Comparison of ENCODE assay signal across 9 cellular contexts in the genomic region with DNA sequence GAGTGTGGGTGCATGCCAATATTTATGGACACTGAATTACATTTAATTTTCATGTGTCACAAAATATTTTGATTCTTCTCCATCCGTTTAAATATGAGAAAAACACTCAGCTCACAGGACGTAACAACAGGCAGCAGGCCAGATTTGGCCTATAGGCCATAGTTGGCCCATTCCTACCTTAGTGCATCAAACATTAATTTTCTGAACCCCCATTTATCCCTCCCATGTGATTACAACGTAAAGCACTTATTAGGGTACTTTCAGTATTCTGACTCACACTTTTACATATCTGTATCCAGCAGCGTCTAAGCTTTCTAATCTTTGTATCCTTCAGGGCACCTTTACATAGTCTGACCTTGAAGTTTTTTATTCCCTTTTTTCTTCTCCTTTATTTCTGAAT. TPM values are rescaled to one million over a fixed set of nuclear protein-coding genes. Genes with fewer than 3 reads are reported as not detected.
DNase-seq lines count a peak whose midpoint lies in the region; ATAC-seq and TF ChIP-seq lines count a peak whose summit lies in the region.
"Had no signal": no experiment of that assay in that cellular context is flagged by ENCODE, and none has a peak within 500 bp of the region (broad histone marks: within the 10 kb centered on the region; RNA-seq: fewer than 3 reads in every experiment).

No MANE protein-coding gene starts in this region.

- TF ChIP-seq CTCF in WTC11 (IDR thresholded peaks at IDR 0.05) = no peak
- TF ChIP-seq CTCF in glutamatergic neuron (IDR thresholded peaks at IDR 0.05; ENCODE audit: partially characterized antibody, unreplicated experiment) = no peak
- no peak for TF ChIP-seq CTCF in body of pancreas (IDR thresholded peaks at IDR 0.05)

- WGBS in body of pancreas, 2 donors = 54 to 56% methylated on average over 4 of the region's 4 CpGs

- CTCF ChIA-PET in WTC11 (lab: Charles Lee) = no interaction called here

- no peaks in the 10 kb centered on the region for H3K27me3 Mint-ChIP-seq in activated CD4-positive, alpha-beta T cell treated with anti-CD3 and anti-CD28 coated beads, Interleukin-2, amount 10 ng/mL, durations not matched to agents 24 days and 14 days
- H3K27me3 Mint-ChIP-seq in WTC11 (ENCODE audit: low read depth) (no peaks in the 10 kb centered on the region), glutamatergic neuron (ENCODE audit: unreplicated experiment) (peaks cover 6% of the 10 kb centered on the region)

- no peak overlapping the region for H3K4me3 ChIP-seq in body of pancreas

- peak overlapping the region; percentile 73 for H3K4me3 Mint-ChIP-seq in activated CD4-positive, alpha-beta T cell treated with anti-CD3 and anti-CD28 coated beads, Interleukin-2, amount 10 ng/mL, durations not matched to agents 24 days and 14 days
- H3K4me3 Mint-ChIP-seq in WTC11 (peak overlapping the region; percentile 50), glutamatergic neuron (ENCODE audit: unreplicated experiment) (peak overlapping the region; percentile 78)
- H3K4me3 Mint-ChIP-seq in stimulated activated effector memory CD8-positive, alpha-beta T cell treated with anti-CD3 and anti-CD28 coated beads, Interleukin-12 subunit alpha, Interleukin-12 subunit beta, amount 100 ng/mL, for 72 hours = peak overlapping the region; percentile 70

- H3K27ac Mint-ChIP-seq in activated CD4-positive, alpha-beta T cell treated with anti-CD3 and anti-CD28 coated beads, Interleukin-2, amount 10 ng/mL, durations not matched to agents 24 days and 14 days = peak overlapping the region; percentile 81
- H3K27ac Mint-ChIP-seq in WTC11 (peak overlapping the region; percentile 81), glutamatergic neuron (ENCODE audit: unreplicated experiment) (peak overlapping the region; percentile 5)
- H3K27ac Mint-ChIP-seq in stimulated activated effector memory CD8-positive, alpha-beta T cell treated with anti-CD3 and anti-CD28 coated beads, Interleukin-12 subunit alpha, Interleukin-12 subunit beta, amount 100 ng/mL, for 72 hours = peak overlapping the region; percentile 93

- peaks cover 44% of the 10 kb centered on the region for H3K4me1 Mint-ChIP-seq in activated CD4-positive, alpha-beta T cell treated with anti-CD3 and anti-CD28 coated beads, Interleukin-2, amount 10 ng/mL, durations not matched to agents 24 days and 14 days
- H3K4me1 Mint-ChIP-seq in WTC11 = peaks cover 19% of the 10 kb centered on the region
- peaks cover 24% of the 10 kb centered on the region for H3K4me1 Mint-ChIP-seq in glutamatergic neuron (ENCODE audit: low read depth, unreplicated experiment)
- peaks cover 45% of the 10 kb centered on the region for H3K4me1 Mint-ChIP-seq in stimulated activated effector memory CD8-positive, alpha-beta T cell treated with anti-CD3 and anti-CD28 coated beads, Interleukin-12 subunit alpha, Interleukin-12 subunit beta, amount 100 ng/mL, for 72 hours

- POLR2A ChIA-PET in WTC11 (lab: Charles Lee) = interaction anchor here (0.6 to 1.0 kb wide), 2 partner anchors 9 to 234 kb away, joined by 3 to 5 read pairs; no protein-coding TSS in a partner anchor

- no peak for TF ChIP-seq POLR2A in body of pancreas (IDR thresholded peaks at IDR 0.05)

- intact Hi-C loops in activated CD4-positive, alpha-beta T cell treated with anti-CD3 and anti-CD28 coated beads, Interleukin-2, amount 10 ng/mL, durations not matched to agents 24 days and 14 days (cut with micrococcal nuclease) = no loop called here
- intact Hi-C loops in body of pancreas (cut with DNase I) = no loop called here

- H3K36me3 ChIP-seq in body of pancreas (replicated peaks in 1 of 2; ENCODE audit: insufficient read depth in 1 of 2, low read depth in 2 of 2) = peaks cover 3 to 12% of the 10 kb centered on the region in 2 donors

- ATAC-seq in WTC11 = no peak
- ATAC-seq in stimulated activated effector memory CD8-positive, alpha-beta T cell treated with anti-CD3 and anti-CD28 coated beads, Interleukin-12 subunit alpha, Interleukin-12 subunit beta, amount 100 ng/mL, for 72 hours = no peak
- ATAC-seq in body of pancreas = no peak

- no peak for DNase-seq in activated CD4-positive, alpha-beta T cell treated with anti-CD3 and anti-CD28 coated beads, Interleukin-2, amount 10 ng/mL, durations not matched to agents 24 days and 14 days
- no peak for DNase-seq in activated CD4-positive, alpha-beta T cell treated with anti-CD3 and anti-CD28 coated beads, Interleukin-2, amount 50 U/mL, for 48 hours
- DNase-seq in WTC11 (ENCODE audit: low spot score) = no peak
- no peak for DNase-seq in glutamatergic neuron
- no peak for DNase-seq in stimulated activated effector memory CD8-positive, alpha-beta T cell treated with anti-CD3 and anti-CD28 coated beads, Interleukin-12 subunit alpha, Interleukin-12 subunit beta, amount 100 ng/mL, for 72 hours (ENCODE audit: low spot score in 2 of 2)
- no peak for DNase-seq in middle frontal gyrus (ENCODE audit: extremely low spot score, low spot score)
- no peak for DNase-seq in SIG-M5 (lab: John Stamatoyannopoulos, UW)
- no peak for DNase-seq in body of pancreas

- peaks cover 33% of the 10 kb centered on the region for H3K4me1 ChIP-seq in body of pancreas

- no peaks in the 10 kb centered on the region for H3K27me3 ChIP-seq in body of pancreas

- no peaks in the 10 kb centered on the region for H3K9me3 Mint-ChIP-seq in activated CD4-positive, alpha-beta T cell treated with anti-CD3 and anti-CD28 coated beads, Interleukin-2, amount 10 ng/mL, durations not matched to agents 24 days and 14 days
- H3K9me3 Mint-ChIP-seq in WTC11 = no peaks in the 10 kb centered on the region
- H3K9me3 Mint-ChIP-seq in glutamatergic neuron (ENCODE audit: unreplicated experiment) = peaks cover 18% of the 10 kb centered on the region
- H3K9me3 Mint-ChIP-seq in stimulated activated effector memory CD8-positive, alpha-beta T cell treated with anti-CD3 and anti-CD28 coated beads, Interleukin-12 subunit alpha, Interleukin-12 subunit beta, amount 100 ng/mL, for 72 hours = no peaks in the 10 kb centered on the region

- peak overlapping the region in 2 of 4 donors; percentile 52 to 77 for H3K27ac ChIP-seq in body of pancreas

- H3K36me3 Mint-ChIP-seq in activated CD4-positive, alpha-beta T cell treated with anti-CD3 and anti-CD28 coated beads, Interleukin-2, amount 10 ng/mL, durations not matched to agents 24 days and 14 days (ENCODE audit: low read depth) = peaks cover 62% of the 10 kb centered on the region
- H3K36me3 Mint-ChIP-seq in WTC11 (peaks cover 54% of the 10 kb centered on the region), glutamatergic neuron (ENCODE audit: unreplicated experiment) (peaks cover 4% of the 10 kb centered on the region)
- peaks cover 90% of the 10 kb centered on the region for H3K36me3 Mint-ChIP-seq in stimulated activated effector memory CD8-positive, alpha-beta T cell treated with anti-CD3 and anti-CD28 coated beads, Interleukin-12 subunit alpha, Interleukin-12 subunit beta, amount 100 ng/mL, for 72 hours

- H3K9me3 ChIP-seq in body of pancreas = no peaks in the 10 kb centered on the region
- H3K9me3 ChIP-seq: thoracic aorta had no signal

TF ChIP-seq in WTC11, 78 proteins besides CTCF, POLR2A, EP300 and RAD21:
- TF ChIP-seq SMAD4 (CRISPR knock-in tag; IDR thresholded peaks at IDR 0.05) = no peak
- TF ChIP-seq, protein P1, sequence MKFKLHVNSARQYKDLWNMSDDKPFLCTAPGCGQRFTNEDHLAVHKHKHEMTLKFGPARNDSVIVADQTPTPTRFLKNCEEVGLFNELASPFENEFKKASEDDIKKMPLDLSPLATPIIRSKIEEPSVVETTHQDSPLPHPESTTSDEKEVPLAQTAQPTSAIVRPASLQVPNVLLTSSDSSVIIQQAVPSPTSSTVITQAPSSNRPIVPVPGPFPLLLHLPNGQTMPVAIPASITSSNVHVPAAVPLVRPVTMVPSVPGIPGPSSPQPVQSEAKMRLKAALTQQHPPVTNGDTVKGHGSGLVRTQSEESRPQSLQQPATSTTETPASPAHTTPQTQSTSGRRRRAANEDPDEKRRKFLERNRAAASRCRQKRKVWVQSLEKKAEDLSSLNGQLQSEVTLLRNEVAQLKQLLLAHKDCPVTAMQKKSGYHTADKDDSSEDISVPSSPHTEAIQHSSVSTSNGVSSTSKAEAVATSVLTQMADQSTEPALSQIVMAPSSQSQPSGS (CRISPR knock-in tag; IDR thresholded peaks at IDR 0.05; ENCODE audit: borderline replicate concordance, low read depth) = no peak
- no peak for TF ChIP-seq ZNF232 (CRISPR knock-in tag; IDR thresholded peaks at IDR 0.05)

RNA-seq across cellular contexts. Expression of a gene that starts 4.0 kb away (rescaled TPM):
- 74.6 and 75.5 TPM in 2 replicates for total RNA-seq in activated CD4-positive, alpha-beta T cell treated with anti-CD3 and anti-CD28 coated beads, Interleukin-2, amount 10 ng/mL, durations not matched to agents 24 days and 14 days
- total RNA-seq in WTC11 (2021) (41.7 to 47.2 TPM (median 44.7 TPM) in 3 replicates), glutamatergic neuron (ENCODE audit: unreplicated experiment) (103 TPM), body of pancreas (10 to 100 TPM; 15.6 to 20.4 TPM)

RNA-seq across cellular contexts. Expression of a gene that starts 11.2 kb away (rescaled TPM):
- total RNA-seq in activated CD4-positive, alpha-beta T cell treated with anti-CD3 and anti-CD28 coated beads, Interleukin-2, amount 10 ng/mL, durations not matched to agents 24 days and 14 days = 17.4 and 18.1 TPM in 2 replicates
- total RNA-seq in WTC11 (2021) (10.4 to 13.6 TPM (median 11.8 TPM) in 3 replicates), glutamatergic neuron (ENCODE audit: unreplicated experiment) (27.8 TPM), body of pancreas (10 to 100 TPM in 1 of 2 donors, 1 to 10 TPM in 1; 9.9 to 14.3 TPM)

RNA-seq across cellular contexts. Expression of a gene that starts 19.3 kb away (rescaled TPM):
- not detected in 2 replicates for total RNA-seq in activated CD4-positive, alpha-beta T cell treated with anti-CD3 and anti-CD28 coated beads, Interleukin-2, amount 10 ng/mL, durations not matched to agents 24 days and 14 days
- not detected in 3 replicates for total RNA-seq in WTC11 (2021)
- not detected for total RNA-seq in glutamatergic neuron (ENCODE audit: unreplicated experiment)
- total RNA-seq in body of pancreas = not detected
- total RNA-seq: thoracic aorta had no signal

RNA-seq across cellular contexts. Expression of a gene that starts 56.7 kb away (rescaled TPM):
- total RNA-seq in activated CD4-positive, alpha-beta T cell treated with anti-CD3 and anti-CD28 coated beads, Interleukin-2, amount 10 ng/mL, durations not matched to agents 24 days and 14 days = 187 and 194 TPM in 2 replicates
- total RNA-seq in WTC11 (2021) (79.5 to 97.4 TPM (median 81.6 TPM) in 3 replicates), glutamatergic neuron (ENCODE audit: unreplicated experiment) (45.4 TPM), body of pancreas (10 to 100 TPM in 1 of 2 donors, 1 to 10 TPM in 1; 8.3 to 20.4 TPM)

Comparison
In these comparisons a context has a peak if more than half of its experiments do, and no peak if none do; other contexts are left out.
1. H3K27ac Mint-ChIP-seq: peak in every context shown above with its lines; median percentile 93 in stimulated activated effector memory CD8-positive, alpha-beta T cell treated with anti-CD3 and anti-CD28 coated beads, Interleukin-12 subunit alpha, Interleukin-12 subunit beta, amount 100 ng/mL, for 72 hours; 81 in activated CD4-positive, alpha-beta T cell treated with anti-CD3 and anti-CD28 coated beads, Interleukin-2, amount 10 ng/mL, durations not matched to agents 24 days and 14 days; 81 in WTC11; 5 in glutamatergic neuron.